Comparison of ENCODE assay signal across 27 cellular contexts in genomic region chr11:101053492-101053891, GRCh38.
DNase-seq lines count a peak whose midpoint lies in the region; ATAC-seq, FAIRE-seq and TF ChIP-seq lines count a peak whose summit lies in the region.
"Had no signal": no experiment of that assay in that cellular context is flagged by ENCODE, and none has a peak within 500 bp of the region (broad histone marks: within the 10 kb centered on the region; RNA-seq: fewer than 3 reads in every experiment).

No MANE protein-coding gene starts in this region.

- POLR2A ChIA-PET in HEK293 (lab: Yijun Ruan, JAX) = no interaction called here
- POLR2A ChIA-PET in K562 (lab: Yijun Ruan, JAX) = no interaction called here

- H3K27ac ChIP-seq in GM23338 (ENCODE audit: low read depth) (no peak overlapping the region), HEK293 (ENCODE audit: extremely low read depth, low read depth, low read length) (no peak overlapping the region), K562 (ENCODE audit: extremely low read depth, low read depth, low read length) (no peak overlapping the region)
- H3K27ac ChIP-seq: BLaER1 had no signal

- H3K36me3 Mint-ChIP-seq in GM23338 (ENCODE audit: low read depth) = no peaks in the 10 kb centered on the region
- H3K36me3 Mint-ChIP-seq in activated T-helper 1 cell treated with anti-CD3 and anti-CD28 coated beads, Interleukin-12 subunit alpha, Interleukin-12 subunit beta, Interleukin-2, Interleukin-4 antibody, amounts not matched to agents 30 ng/mL and 10 ng/mL and 1 ng/mL, durations not matched to agents 14 hours and 24 hours and 36 hours (ENCODE audit: low read depth) = no peaks in the 10 kb centered on the region
- H3K36me3 Mint-ChIP-seq: CD14-positive monocyte; CD4-positive, alpha-beta memory T cell; CD4-positive, CD25-positive, alpha-beta regulatory T cell; CD8-positive, alpha-beta memory T cell had no signal

- no peaks in the 10 kb centered on the region for H3F3A ChIP-seq in GM23338 (replicated peaks; ENCODE audit: low read depth)

- intact Hi-C loops in K562 (cut with micrococcal nuclease) = no loop called here
- intact Hi-C loops in activated T-helper 1 cell treated with anti-CD3 and anti-CD28 coated beads, Interleukin-12 subunit alpha, Interleukin-12 subunit beta, Interleukin-2, Interleukin-4 antibody, amounts not matched to agents 30 ng/mL and 10 ng/mL and 1 ng/mL, durations not matched to agents 14 hours and 24 hours and 36 hours (cut with micrococcal nuclease) = no loop called here

- H3K27me3 ChIP-seq in GM23338 (ENCODE audit: insufficient read depth) (no peaks in the 10 kb centered on the region), K562 (ENCODE audit: control insufficient read depth in 2 of 2, insufficient read depth in 2 of 2, low read length in 2 of 2) (no peaks in the 10 kb centered on the region)
- H3K27me3 ChIP-seq: BE2C, BLaER1 had no signal

- WGBS in K562 (ENCODE audit: insufficient coverage, low coverage, missing lambda C conversion rate) = 60% methylated on average over 1 of the region's 1 CpG

- no peak for TF ChIP-seq POLR2A in K562 (conservative IDR thresholded peaks at IDR 0.05)

- CTCF ChIA-PET in HEK293 (lab: Yijun Ruan, JAX) (interaction anchor here (1.0 kb wide), 1 partner anchor 23 kb away, joined by 3 read pairs; no protein-coding TSS in a partner anchor), K562 (lab: Yijun Ruan, JAX; ENCODE audit: low intra/inter-chr PET ratio) (no interaction called here)

- H3K79me2 ChIP-seq in GM23338 (replicated peaks; ENCODE audit: insufficient read depth) (no peaks in the 10 kb centered on the region), K562 (ENCODE audit: control insufficient read depth, insufficient read depth, low read length) (no peaks in the 10 kb centered on the region)

- H3K4me1 ChIP-seq in GM23338 (ENCODE audit: insufficient read depth) (no peaks in the 10 kb centered on the region), HEK293 (ENCODE audit: control insufficient read depth, insufficient read depth, low read length) (no peaks in the 10 kb centered on the region), K562 (replicated peaks in 1 of 2; ENCODE audit: control insufficient read depth in 2 of 2, insufficient read depth in 2 of 2, low read length in 2 of 2) (peaks cover 0 to 3% of the 10 kb centered on the region in 2 experiments; a peak in 2 of 5 replicates)
- H3K4me1 ChIP-seq: BE2C, BLaER1 had no signal

- H3K4me1 Mint-ChIP-seq in GM23338 = no peaks in the 10 kb centered on the region
- H3K4me1 Mint-ChIP-seq in activated T-helper 1 cell treated with anti-CD3 and anti-CD28 coated beads, Interleukin-12 subunit alpha, Interleukin-12 subunit beta, Interleukin-2, Interleukin-4 antibody, amounts not matched to agents 30 ng/mL and 10 ng/mL and 1 ng/mL, durations not matched to agents 14 hours and 24 hours and 36 hours (ENCODE audit: low read depth) = no peaks in the 10 kb centered on the region
- H3K4me1 Mint-ChIP-seq: CD14-positive monocyte; CD4-positive, alpha-beta memory T cell; CD4-positive, CD25-positive, alpha-beta regulatory T cell; CD8-positive, alpha-beta memory T cell had no signal

- no peaks in the 10 kb centered on the region for H3K9me1 ChIP-seq in K562 (ENCODE audit: control insufficient read depth, insufficient read depth, low read length)

- in situ Hi-C loops in K562 (cut with MboI) = no loop called here

- DNase-seq in GM23338 (ENCODE audit: low spot score) (no peak), K562 (ENCODE audit: extremely low read depth in 1 of 4, low spot score in 3 of 4) (no peak), NCI-H1417 (lab: John Stamatoyannopoulos, UW) (no peak), NCI-H2171 treated with DMSO at 0.1 percent for 48 hours (lab: John Stamatoyannopoulos, UW) (no peak)
- DNase-seq in activated T-helper 1 cell treated with anti-CD3 and anti-CD28 coated beads, Interleukin-12 subunit alpha, Interleukin-12 subunit beta, Interleukin-2, Interleukin-4 antibody, amounts not matched to agents 30 ng/mL and 10 ng/mL and 1 ng/mL, durations not matched to agents 14 hours and 24 hours and 36 hours (ENCODE audit: low spot score) = no peak
- DNase-seq: 8988T; ACHN; BE2C; C1 segment of cervical spinal cord; CD4-positive, alpha-beta memory T cell; CD4-positive, CD25-positive, alpha-beta regulatory T cell; CD8-positive, alpha-beta memory T cell; COR-L47; DMS 273 treated with DMSO at 0.1 percent for 48 hours; DMS153; DMS53; DMS79; DND-41; EL; GDM1 had no signal

- no peak for FAIRE-seq in K562 (lab: Jason Lieb, UNC)
- FAIRE-seq: A204.1, GM12878, GM12892, GM18507 had no signal

- no peak overlapping the region for H3K4me3 Mint-ChIP-seq in GM23338
- no peak overlapping the region for H3K4me3 Mint-ChIP-seq in activated T-helper 1 cell treated with anti-CD3 and anti-CD28 coated beads, Interleukin-12 subunit alpha, Interleukin-12 subunit beta, Interleukin-2, Interleukin-4 antibody, amounts not matched to agents 30 ng/mL and 10 ng/mL and 1 ng/mL, durations not matched to agents 14 hours and 24 hours and 36 hours
- H3K4me3 Mint-ChIP-seq: CD14-positive monocyte; CD4-positive, alpha-beta memory T cell; CD4-positive, CD25-positive, alpha-beta regulatory T cell; CD8-positive, alpha-beta memory T cell had no signal

- H3K27me3 Mint-ChIP-seq in GM23338 (ENCODE audit: insufficient read depth, low read depth, poor library complexity) = no peaks in the 10 kb centered on the region
- H3K27me3 Mint-ChIP-seq in activated T-helper 1 cell treated with anti-CD3 and anti-CD28 coated beads, Interleukin-12 subunit alpha, Interleukin-12 subunit beta, Interleukin-2, Interleukin-4 antibody, amounts not matched to agents 30 ng/mL and 10 ng/mL and 1 ng/mL, durations not matched to agents 14 hours and 24 hours and 36 hours (ENCODE audit: insufficient read depth) = no peaks in the 10 kb centered on the region
- H3K27me3 Mint-ChIP-seq: CD4-positive, alpha-beta memory T cell; CD4-positive, CD25-positive, alpha-beta regulatory T cell; CD8-positive, alpha-beta memory T cell had no signal

- ATAC-seq in GM23338 (no peak), K562 (no peak)
- ATAC-seq: GM12878 had no signal

- H3K9me2 ChIP-seq in GM23338 (ENCODE audit: insufficient read depth) = no peaks in the 10 kb centered on the region

- no peaks in the 10 kb centered on the region for H3K9me3 Mint-ChIP-seq in GM23338
- H3K9me3 Mint-ChIP-seq in activated T-helper 1 cell treated with anti-CD3 and anti-CD28 coated beads, Interleukin-12 subunit alpha, Interleukin-12 subunit beta, Interleukin-2, Interleukin-4 antibody, amounts not matched to agents 30 ng/mL and 10 ng/mL and 1 ng/mL, durations not matched to agents 14 hours and 24 hours and 36 hours = no peaks in the 10 kb centered on the region

- no peak overlapping the region for H3K9ac ChIP-seq in K562 (ENCODE audit: insufficient read depth in 1 of 2, low read depth in 2 of 2, low read length in 2 of 2)
- H3K9ac ChIP-seq: BLaER1 had no signal

- TF ChIP-seq EP300 in K562 (IDR thresholded peaks at IDR 0.05; ENCODE audit: low read length) = no peak

- H3K9me3 ChIP-seq in HEK293 (ENCODE audit: control insufficient read depth, insufficient read depth, low read depth, low read length) (no peaks in the 10 kb centered on the region), K562 (replicated peaks; ENCODE audit: control insufficient read depth, insufficient read depth, low read depth, low read length) (no peaks in the 10 kb centered on the region)
- H3K9me3 ChIP-seq: BE2C, BLaER1 had no signal

- no TSS peak for BruUV-seq in K562 (replicated peaks; lab: Mats Ljungman, UMichigan)

- H3K36me3 ChIP-seq in GM23338 (ENCODE audit: insufficient read depth) = no peaks in the 10 kb centered on the region
- H3K36me3 ChIP-seq in HEK293 (ENCODE audit: control insufficient read depth in 2 of 2, insufficient read depth in 1 of 2, low read length in 2 of 2) = no peaks in the 10 kb centered on the region
- H3K36me3 ChIP-seq in K562 (ENCODE audit: control insufficient read depth, insufficient read depth, low read length) = no peaks in the 10 kb centered on the region; the same call in 2 of the 3 replicates
- H3K36me3 ChIP-seq: BE2C, BLaER1 had no signal

- no peak for TF ChIP-seq CTCF in GM23338 (conservative IDR thresholded peaks at IDR 0.05; ENCODE audit: low read depth in 2 of 2)
- no peak for TF ChIP-seq CTCF in HEK293 (tag by site-specific recombination; IDR thresholded peaks at IDR 0.05)
- no peak for TF ChIP-seq CTCF in K562 (IDR thresholded peaks at IDR 0.05 in 2 of 3, conservative IDR thresholded peaks at IDR 0.05 in 1 of 3; ENCODE audit: insufficient read depth in 2 of 3, low read depth in 1 of 3, low read length in 3 of 3)

- H3K4me2 ChIP-seq in GM23338 (no peak overlapping the region), K562 (ENCODE audit: insufficient read depth, low read length) (no peak overlapping the region)
- H3K4me2 ChIP-seq: BLaER1 had no signal

- TF ChIP-seq RAD21 in K562 (CRISPR knock-in tag; conservative IDR thresholded peaks at IDR 0.05 in 1 of 2, IDR thresholded peaks at IDR 0.05 in 1 of 2) = no peak

- no peak overlapping the region for H3K27ac Mint-ChIP-seq in GM23338
- no peak overlapping the region for H3K27ac Mint-ChIP-seq in activated T-helper 1 cell treated with anti-CD3 and anti-CD28 coated beads, Interleukin-12 subunit alpha, Interleukin-12 subunit beta, Interleukin-2, Interleukin-4 antibody, amounts not matched to agents 30 ng/mL and 10 ng/mL and 1 ng/mL, durations not matched to agents 14 hours and 24 hours and 36 hours
- H3K27ac Mint-ChIP-seq: CD14-positive monocyte; CD4-positive, alpha-beta memory T cell; CD4-positive, CD25-positive, alpha-beta regulatory T cell; CD8-positive, alpha-beta memory T cell had no signal

- H4K20me1 ChIP-seq in GM23338 (replicated peaks; ENCODE audit: insufficient read depth) (no peaks in the 10 kb centered on the region), K562 (replicated peaks; ENCODE audit: control insufficient read depth, insufficient read depth, low read length) (no peaks in the 10 kb centered on the region)
- H4K20me1 ChIP-seq: BLaER1 had no signal

- H2AFZ ChIP-seq in GM23338 (0 out of 2 replicates have a peak overlapping the region, but pooled peaks have one; percentile 56), K562 (ENCODE audit: low read depth, low read length) (no peak overlapping the region)

- H3K4me3 ChIP-seq in GM23338 (no peak overlapping the region), HEK293 (ENCODE audit: low read depth, low read length) (no peak overlapping the region), K562 (no peak overlapping the region)
- H3K4me3 ChIP-seq: BLaER1, GM12878 had no signal

TF ChIP-seq in GM23338, 12 proteins besides CTCF, POLR2A, EP300 and RAD21 (continues in another document):
- TF ChIP-seq POLR2AphosphoS5 (IDR thresholded peaks at IDR 0.05; ENCODE audit: low read depth) = no peak

TF ChIP-seq in HEK293, 187 proteins besides CTCF, POLR2A, EP300 and RAD21 (continues in another document):
- TF ChIP-seq ZNF391 (tag by site-specific recombination; IDR thresholded peaks at IDR 0.05; ENCODE audit: borderline replicate concordance, low read depth) (no peak), ZNF174 (tag by site-specific recombination; IDR thresholded peaks at IDR 0.05) (no peak), ZSCAN23 (tag by site-specific recombination; IDR thresholded peaks at IDR 0.05) (no peak)

TF ChIP-seq in K562, 482 proteins besides CTCF, POLR2A, EP300 and RAD21 (continues in another document):
- TF ChIP-seq PCBP2 (IDR thresholded peaks at IDR 0.05; ENCODE audit: low read depth, low read length, poor library complexity, severe bottlenecking) (peak; percentile 83), ZEB2 (IDR thresholded peaks at IDR 0.05) (no peak), FOXK1 (CRISPR knock-in tag; IDR thresholded peaks at IDR 0.05; ENCODE audit: borderline replicate concordance) (no peak)
